28 cellular contexts compared by ENCODE assay signal in genomic region chr9:71097696-71098095, GRCh38. TPM values are rescaled to one million over a fixed set of nuclear protein-coding genes. Genes with fewer than 3 reads are reported as not detected.
"Had no signal": no experiment of that assay in that cellular context is flagged by ENCODE, and none has a peak within 500 bp of the region (broad histone marks: within the 10 kb centered on the region; RNA-seq: fewer than 3 reads in every experiment).

No MANE protein-coding gene starts in this region.

- H3K4me3 ChIP-seq: MG63, PC-9, Peyer's patch, SJSA1, SK-N-MC had no signal

- H3K4me2 ChIP-seq: PC-9 had no signal

- H3K9me3 ChIP-seq: MG63, Peyer's patch, SJSA1 had no signal

- H3K4me1 ChIP-seq: Peyer's patch, SJSA1 had no signal

- DNase-seq: IMR-90; Karpas-422; KG1; MG63; NCI-H1092; NCI-H1105 treated with DMSO at 0.1 percent for 48 hours; NCI-H1417 treated with DMSO at 0.1 percent for 48 hours; NCI-H146; NCI-H1694 treated with DMSO at 0.1 percent for 48 hours; NCI-H1930; NCI-H2081 treated with DMSO at 0.1 percent for 48 hours; NCI-H2171; NCI-H226; NCI-H446; NCI-H510A; NCI-H524 treated with DMSO at 0.1 percent for 48 hours; NCI-H69; NCI-H774; NK-92 treated with Interleukin-12 subunit alpha and Interleukin-12 subunit beta, amount 100 ng/mL, for 24 hours; PC-9; Peyer's patch; Right ventricle myocardium superior; SIG-M5 had no signal

- H3K27me3 ChIP-seq: MG63, Peyer's patch had no signal

- H3K36me3 ChIP-seq: MG63, Peyer's patch, SJSA1 had no signal

- H2AFZ ChIP-seq: PC-9 had no signal

- H3K27ac ChIP-seq: PC-9, Peyer's patch, SJSA1, SK-N-MC had no signal

RNA-seq across cellular contexts. Expression of gene TRPM3, which starts 23.7 kb away (rescaled TPM):
- total RNA-seq: HT-29, IMR-90, OCI-LY7, RPMI7951 had no signal
- polyA plus RNA-seq: IMR-90 had no signal
